In the genomic region with DNA sequence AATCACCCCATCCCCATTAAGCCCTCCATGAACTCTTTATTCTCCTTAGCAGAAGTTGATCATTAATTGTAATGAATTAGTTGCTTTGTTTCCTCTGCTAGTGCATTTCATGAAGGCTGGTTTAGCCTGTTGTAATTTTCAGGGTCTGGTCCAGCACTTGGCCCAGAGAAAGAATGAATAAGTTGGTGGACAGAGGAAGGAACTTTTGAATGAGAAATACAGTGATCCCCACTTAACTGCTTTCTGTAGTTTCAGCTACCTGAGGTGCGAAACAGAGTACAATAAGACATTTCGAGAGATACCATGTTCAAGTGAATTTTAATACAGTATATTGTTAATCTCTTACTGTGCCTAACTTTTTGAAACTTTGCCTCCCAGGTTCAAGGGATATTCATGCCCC, we compare ENCODE assay signal across 11 cellular contexts. TPM values are rescaled to one million over a fixed set of nuclear protein-coding genes. Genes with fewer than 3 reads are reported as not detected.
DNase-seq lines count a peak whose midpoint lies in the region; ATAC-seq, FAIRE-seq and TF ChIP-seq lines count a peak whose summit lies in the region.
"Had no signal": no experiment of that assay in that cellular context is flagged by ENCODE, and none has a peak within 500 bp of the region (broad histone marks: within the 10 kb centered on the region; RNA-seq: fewer than 3 reads in every experiment).

No MANE protein-coding gene starts in this region.

- intact Hi-C loops in HCT116 (cut with micrococcal nuclease), result no loop called here

- H3K4me1 Mint-ChIP-seq in astrocyte (ENCODE audit: low read depth, unreplicated experiment) (peaks cover 22% of the 10 kb centered on the region), memory B cell (peaks cover 23% of the 10 kb centered on the region)

- RAD21 ChIA-PET in HCT116 (lab: Charles Lee; ENCODE audit: low non-redundant PET in 1 of 2, low total read pairs in 2 of 2, uncharacterized antibody in 2 of 2, unreplicated experiment in 2 of 2), result no interaction called here

- no peaks in the 10 kb centered on the region for H3K9me3 ChIP-seq in HCT116 (ENCODE audit: control insufficient read depth in 1 of 2, insufficient read depth in 1 of 2, low read depth in 1 of 2, low read length in 2 of 2)
- no peaks in the 10 kb centered on the region for H3K9me3 ChIP-seq in astrocyte (ENCODE audit: insufficient read depth, low read depth, low read length)
- H3K9me3 ChIP-seq: gastroesophageal sphincter had no signal

- no peaks in the 10 kb centered on the region for H3K9me3 Mint-ChIP-seq in astrocyte (ENCODE audit: unreplicated experiment)
- no peaks in the 10 kb centered on the region for H3K9me3 Mint-ChIP-seq in memory B cell

- BruUV-seq in HCT116 (replicated peaks; lab: Mats Ljungman, UMichigan), result no TSS peak

- H3K27me3 ChIP-seq in ACC112 (ENCODE audit: insufficient read depth, low read length) (no peaks in the 10 kb centered on the region), HCT116 (ENCODE audit: insufficient read depth, low read length) (no peaks in the 10 kb centered on the region), astrocyte (ENCODE audit: insufficient read depth, low read length) (no peaks in the 10 kb centered on the region)
- H3K27me3 ChIP-seq: gastroesophageal sphincter had no signal

- H2AFZ ChIP-seq in ACC112 (ENCODE audit: low read length, unreplicated experiment) (no peak overlapping the region), HCT116 (ENCODE audit: low read depth, low read length, poor library complexity, severe bottlenecking) (no peak overlapping the region), astrocyte (ENCODE audit: low read depth, low read length) (no peak overlapping the region)

- H3K9ac ChIP-seq in HCT116 (ENCODE audit: low read length) (peak overlapping the region; percentile 78), astrocyte (ENCODE audit: low read length) (peak overlapping the region; percentile 92)

- peaks cover 55% of the 10 kb centered on the region for H3K79me2 ChIP-seq in ACC112 (ENCODE audit: control insufficient read depth, insufficient read depth, low read length, unreplicated experiment)
- H3K79me2 ChIP-seq in HCT116 (ENCODE audit: insufficient read depth, low read length), result peaks cover 48% of the 10 kb centered on the region
- H3K79me2 ChIP-seq in astrocyte (ENCODE audit: insufficient read depth, low read length), result peaks cover 52% of the 10 kb centered on the region

- H3K36me3 ChIP-seq in ACC112 (ENCODE audit: insufficient read depth, low read length), result no peaks in the 10 kb centered on the region
- no peaks in the 10 kb centered on the region for H3K36me3 ChIP-seq in HCT116 (ENCODE audit: control insufficient read depth in 1 of 2, insufficient read depth in 2 of 2, low read length in 2 of 2)
- H3K36me3 ChIP-seq in astrocyte (ENCODE audit: insufficient read depth, low read length), result no peaks in the 10 kb centered on the region
- H3K36me3 ChIP-seq: gastroesophageal sphincter had no signal

- no peak for DNase-seq in HCT116 (ENCODE audit: low read depth, low spot score)
- DNase-seq in astrocyte (ENCODE audit: low read depth), result no peak
- DNase-seq in memory B cell (ENCODE audit: low spot score in 2 of 2), result no peak
- DNase-seq in NCI-H748 (lab: John Stamatoyannopoulos, UW; ENCODE audit: unreplicated experiment), result no peak
- no peak for DNase-seq in NCI-H2171 (lab: John Stamatoyannopoulos, UW)
- no peak for DNase-seq in NCI-H446 (lab: John Stamatoyannopoulos, UW)
- DNase-seq: activated CD8-positive, alpha-beta memory T cell treated with anti-CD3 and anti-CD28 coated beads for 24 hours; NCI-H2081 had no signal

- H3K27ac Mint-ChIP-seq in astrocyte (ENCODE audit: unreplicated experiment) (peak overlapping the region; percentile 87), memory B cell (peak overlapping the region; percentile 1)

- peak overlapping the region; percentile 96 for H3K4me3 Mint-ChIP-seq in astrocyte (ENCODE audit: unreplicated experiment)
- peak overlapping the region; percentile 94 for H3K4me3 Mint-ChIP-seq in memory B cell

- H4K20me1 ChIP-seq in HCT116 (ENCODE audit: insufficient read depth) (0 out of 2 replicates have a peak, but pooled peaks cover 3% of the 10 kb centered on the region), astrocyte (ENCODE audit: insufficient read depth, low read length) (peaks cover 19% of the 10 kb centered on the region)

- H3K27me3 Mint-ChIP-seq in astrocyte (ENCODE audit: low read depth, unreplicated experiment) (peaks cover 4% of the 10 kb centered on the region), memory B cell (no peaks in the 10 kb centered on the region)

- peaks cover 5% of the 10 kb centered on the region for H3K36me3 Mint-ChIP-seq in astrocyte (ENCODE audit: low read depth, unreplicated experiment)
- H3K36me3 Mint-ChIP-seq in memory B cell, result peaks cover 2% of the 10 kb centered on the region

- FAIRE-seq in astrocyte (lab: Jason Lieb, UNC), result no peak

- TF ChIP-seq CTCF in HCT116 (IDR thresholded peaks at IDR 0.05 in 2 of 3, conservative IDR thresholded peaks at IDR 0.05 in 1 of 3; ENCODE audit: borderline replicate concordance in 1 of 3, insufficient read depth in 1 of 3, low read depth in 2 of 3, low read length in 2 of 3), result no peak
- no peak for TF ChIP-seq CTCF in astrocyte (IDR thresholded peaks at IDR 0.05; ENCODE audit: insufficient read depth, low read depth, low read length)

- H3K4me2 ChIP-seq in HCT116 (ENCODE audit: low read length), result peak overlapping the region; percentile 86
- H3K4me2 ChIP-seq in astrocyte (ENCODE audit: low read length), result peak overlapping the region; percentile 93

- H3K27ac ChIP-seq in ACC112 (ENCODE audit: low read depth, low read length), result peak overlapping the region; percentile 82
- H3K27ac ChIP-seq in HCT116 (ENCODE audit: low read depth, low read length), result peak overlapping the region; percentile 31; the same call in 1 of the 2 replicates
- peak overlapping the region; percentile 88 for H3K27ac ChIP-seq in astrocyte (ENCODE audit: low read depth, low read length)

- peaks cover 12% of the 10 kb centered on the region for H3K4me1 ChIP-seq in ACC112 (ENCODE audit: control insufficient read depth, insufficient read depth, low read length, unreplicated experiment)
- peaks cover 12 to 14% of the 10 kb centered on the region in 2 experiments for H3K4me1 ChIP-seq in HCT116 (ENCODE audit: control insufficient read depth in 1 of 2, insufficient read depth in 2 of 2, low read length in 2 of 2)
- H3K4me1 ChIP-seq in astrocyte (ENCODE audit: insufficient read depth, low read length), result peaks cover 15% of the 10 kb centered on the region

- CTCF ChIA-PET in HCT116 (lab: Charles Lee), result no interaction called here

- H3K9me2 ChIP-seq in HCT116 (ENCODE audit: insufficient read depth), result no peaks in the 10 kb centered on the region

- ATAC-seq in HCT116 (no peak), memory B cell (ENCODE audit: low read depth) (no peak), HG03342 (IDR thresholded peaks at IDR 0.05; ENCODE audit: unreplicated experiment) (no peak)
- ATAC-seq: gastroesophageal sphincter had no signal

- H3K4me3 ChIP-seq in ACC112 (ENCODE audit: low read depth, low read length), result peak overlapping the region; percentile 86
- peak overlapping the region; percentile 67 to 80 for H3K4me3 ChIP-seq in HCT116 (replicated peaks in 1 of 2; ENCODE audit: low read depth in 1 of 2, low read length in 2 of 2)
- peak overlapping the region; percentile 90 for H3K4me3 ChIP-seq in astrocyte (ENCODE audit: insufficient read depth, low read depth, low read length)

- POLR2A ChIA-PET in HCT116 (lab: Charles Lee), result no interaction called here

- TF ChIP-seq POLR2A in HCT116 (IDR thresholded peaks at IDR 0.05; ENCODE audit: borderline replicate concordance, extremely low read depth, insufficient read depth, insufficient read length), result no peak

- TF ChIP-seq RAD21 in HCT116 (IDR thresholded peaks at IDR 0.05; ENCODE audit: low read depth), result no peak

TF ChIP-seq in HCT116, 20 proteins besides CTCF, POLR2A, EP300 and RAD21:
- TF ChIP-seq SRF (IDR thresholded peaks at IDR 0.05; ENCODE audit: low read depth) (no peak), ZFX (IDR thresholded peaks at IDR 0.05) (no peak), SP1 (IDR thresholded peaks at IDR 0.05; ENCODE audit: low read depth) (no peak), TCF7L2 (IDR thresholded peaks at IDR 0.05; ENCODE audit: borderline replicate concordance, extremely low read depth, insufficient read depth, insufficient read length) (no peak), CBX3 (IDR thresholded peaks at IDR 0.05; ENCODE audit: low read depth) (no peak)

RNA-seq across cellular contexts. Expression of gene SOAT1, which starts 1.8 kb away (rescaled TPM):
- total RNA-seq in HCT116 (2021; ENCODE audit: unreplicated experiment) (33.9 TPM), astrocyte (94.7 and 111 TPM in 2 replicates)
- polyA plus RNA-seq in HCT116 (2012), result 5.7 and 8.3 TPM in 2 replicates

Comparison
In these comparisons a context has a peak if more than half of its experiments do, and no peak if none do; other contexts are left out.
1. H3K27ac ChIP-seq: peak in every context shown above with its lines; median percentile 88 in astrocyte; 82 in ACC112; 31 in HCT116.